In genomic region chr2:69773201-69773600, GRCh38 we compare ENCODE assay signal across 2 cellular contexts.
TF ChIP-seq lines count a peak whose summit lies in the region.

No MANE protein-coding gene starts in this region.

TF ChIP-seq in SK-N-SH treated with all-trans-retinoic acid at 6 μM for 48 hours, 23 proteins besides CTCF, POLR2A, EP300 and RAD21:
- TF ChIP-seq CREB5 (CRISPR knock-in tag; IDR thresholded peaks at IDR 0.05; ENCODE audit: low read depth) (no peak), ZNF8 (CRISPR knock-in tag; IDR thresholded peaks at IDR 0.05) (no peak), ZFP30 (CRISPR knock-in tag; IDR thresholded peaks at IDR 0.05) (no peak), ZNF565 (CRISPR knock-in tag; conservative IDR thresholded peaks at IDR 0.05; ENCODE audit: low read depth) (no peak), SNAI2 (CRISPR knock-in tag; IDR thresholded peaks at IDR 0.05) (no peak), ISL1 (CRISPR knock-in tag; IDR thresholded peaks at IDR 0.05) (no peak)

TF ChIP-seq in HepG2, 621 proteins besides CTCF, POLR2A, EP300 and RAD21 (continued from another document):
- TF ChIP-seq MLXIP (CRISPR knock-in tag; IDR thresholded peaks at IDR 0.05; ENCODE audit: borderline replicate concordance) (no peak), KAT7 (CRISPR knock-in tag; IDR thresholded peaks at IDR 0.05; ENCODE audit: borderline replicate concordance) (no peak), FOXP4 (CRISPR knock-in tag; IDR thresholded peaks at IDR 0.05) (no peak), ZNF142 (CRISPR knock-in tag; IDR thresholded peaks at IDR 0.05) (no peak), TSC22D2 (CRISPR knock-in tag; IDR thresholded peaks at IDR 0.05; ENCODE audit: borderline replicate concordance) (no peak), ZBTB49 (CRISPR knock-in tag; IDR thresholded peaks at IDR 0.05; ENCODE audit: borderline replicate concordance) (no peak), KIAA2018 (CRISPR knock-in tag; IDR thresholded peaks at IDR 0.05; ENCODE audit: borderline replicate concordance) (no peak), MZF1 (CRISPR knock-in tag; IDR thresholded peaks at IDR 0.05; ENCODE audit: borderline replicate concordance) (no peak), ZNF746 (CRISPR knock-in tag; IDR thresholded peaks at IDR 0.05) (no peak), ZNF777 (CRISPR knock-in tag; IDR thresholded peaks at IDR 0.05) (no peak), PAF1 (CRISPR knock-in tag; IDR thresholded peaks at IDR 0.05) (no peak), ZC3H13 (CRISPR knock-in tag; IDR thresholded peaks at IDR 0.05) (no peak), ZNF639 (CRISPR knock-in tag; conservative IDR thresholded peaks at IDR 0.05) (no peak)
